9 cellular contexts compared by ENCODE assay signal in genomic region chr20:9769954-9770353, GRCh38.
"Had no signal": no experiment of that assay in that cellular context is flagged by ENCODE, and none has a peak within 500 bp of the region (broad histone marks: within the 10 kb centered on the region; RNA-seq: fewer than 3 reads in every experiment).

No MANE protein-coding gene starts in this region.

- DNase-seq: GM23248, GOT3, H7, H9, HCEC 1CT, HFFc6 had no signal

- ATAC-seq: GM23338, HCT116 had no signal

- H3K4me1 ChIP-seq: HAP-1 had no signal

- H3K9me3 ChIP-seq: HAP-1 had no signal

- H2AFZ ChIP-seq: GM23248, GM23338 had no signal

- H3K36me3 ChIP-seq: HAP-1 had no signal

- H3K4me2 ChIP-seq: GM23338 had no signal

- H3K4me3 ChIP-seq: GM23248, GM23338, HAP-1 had no signal

- H3K27ac ChIP-seq: GM23248 had no signal
